In genomic region chr2:231530099-231531085, GRCh38 we compare ENCODE assay signal across 8 cellular contexts. TPM values are rescaled to one million over a fixed set of nuclear protein-coding genes. Genes with fewer than 3 reads are reported as not detected.
DNase-seq lines count a peak whose midpoint lies in the region; ATAC-seq and TF ChIP-seq lines count a peak whose summit lies in the region.

Gene NMUR1 (minus strand): TSS chr2:231530445. CDS start chr2:231530361, 84 bp downstream.

- H3K79me2 ChIP-seq in parathyroid adenoma: no peaks in the 10 kb centered on the region

- no peaks in the 10 kb centered on the region for H3K9me3 ChIP-seq in parathyroid adenoma (ENCODE audit: control insufficient read depth, low read length)
- no peaks in the 10 kb centered on the region for H3K9me3 ChIP-seq in tibial nerve

- no peak within 1 kb of the TSS for H3K9ac ChIP-seq in parathyroid adenoma

- WGBS in tibial nerve, 2 donors: 20 to 29% methylated on average over 28 to 51 of the region's 87 CpGs

- ATAC-seq in foreskin keratinocyte (peak; percentile 68), HG02973 (IDR thresholded peaks at IDR 0.05; ENCODE audit: unreplicated experiment) (no peak)

- H3K4me3 ChIP-seq in parathyroid adenoma (ENCODE audit: low read depth, low read length) (peak within 1 kb of the TSS; percentile 14), tibial nerve (peak within 1 kb of the TSS in 3 of 4 donors; percentile 24 to 54 (median 34))

- H3K4me1 ChIP-seq in foreskin keratinocyte (no peaks in the 10 kb centered on the region), parathyroid adenoma (no peaks in the 10 kb centered on the region), tibial nerve (peaks cover 0 to 11% (median 0%) of the 10 kb centered on the region in 4 donors)

- H3K36me3 ChIP-seq in parathyroid adenoma (ENCODE audit: control insufficient read depth, insufficient read depth, low read length): no peaks in the 10 kb centered on the region
- no peaks in the 10 kb centered on the region for H3K36me3 ChIP-seq in tibial nerve

- peak; percentile 80 for TF ChIP-seq CTCF in foreskin keratinocyte (conservative IDR thresholded peaks at IDR 0.05)
- TF ChIP-seq CTCF in parathyroid adenoma (IDR thresholded peaks at IDR 0.05): peak; percentile 75
- peak; percentile 75 to 93 (median 87) for TF ChIP-seq CTCF in tibial nerve (IDR thresholded peaks at IDR 0.05)

- no peak for TF ChIP-seq POLR2A in tibial nerve (IDR thresholded peaks at IDR 0.05)

- DNase-seq in SKM-1 treated with dmso at 0.1 percent for 144 hours (lab: John Stamatoyannopoulos, UW; ENCODE audit: unreplicated experiment): peak; percentile 41
- no peak for DNase-seq in SKM-1 (lab: John Stamatoyannopoulos, UW; ENCODE audit: unreplicated experiment)
- DNase-seq in NCI-H345 treated with DMSO at 0.1 percent for 48 hours (lab: John Stamatoyannopoulos, UW; ENCODE audit: unreplicated experiment): peak; percentile 3
- peak; percentile 76 to 85 for DNase-seq in activated T-cell treated with anti-CD3 and anti-CD28 coated beads, Interleukin-2, amount 50 U/mL, for 48 hours
- no peak for DNase-seq in foreskin keratinocyte
- DNase-seq in tibial nerve (ENCODE audit: low spot score in 2 of 2): peak; percentile 29 to 38

- H3K27ac ChIP-seq in foreskin keratinocyte (no peak within 1 kb of the TSS), parathyroid adenoma (no peak within 1 kb of the TSS), tibial nerve (no peak within 1 kb of the TSS)

- peaks cover 33% of the 10 kb centered on the region for H3K27me3 ChIP-seq in foreskin keratinocyte
- H3K27me3 ChIP-seq in parathyroid adenoma (ENCODE audit: control insufficient read depth, insufficient read depth, low read length): no peaks in the 10 kb centered on the region
- H3K27me3 ChIP-seq in tibial nerve: peaks cover 0 to 11% of the 10 kb centered on the region in 2 donors

- peak within 1 kb of the TSS; percentile 76 for H2AFZ ChIP-seq in parathyroid adenoma

- TF ChIP-seq EP300 in tibial nerve (IDR thresholded peaks at IDR 0.05): no peak

- peak within 1 kb of the TSS; percentile 55 for H3K4me2 ChIP-seq in parathyroid adenoma (ENCODE audit: low read length)

RNA-seq across cellular contexts. Expression of gene NMUR1, which starts in this region (rescaled TPM):
- total RNA-seq in foreskin keratinocyte: not detected in 2 replicates
- not detected in 2 replicates for polyA plus RNA-seq in foreskin keratinocyte
- total RNA-seq in tibial nerve: 1 to 10 TPM in 1 of 4 donors, under 1 TPM in 2, not detected in 1; 0.21 to 2.5 (median 0.22) TPM

Comparison
In these comparisons a context has a peak if more than half of its experiments do, and no peak if none do; other contexts are left out.
1. DNase-seq: peak in SKM-1 treated with dmso at 0.1 percent for 144 hours (single experiment), NCI-H345 treated with DMSO at 0.1 percent for 48 hours (single experiment), activated T-cell treated with anti-CD3 and anti-CD28 coated beads, Interleukin-2, amount 50 U/mL, for 48 hours (2 of 2) and tibial nerve (2 of 2); none in SKM-1 (single experiment) and foreskin keratinocyte (0 of 2).
2. Peak in ATAC-seq in foreskin keratinocyte; RNA of the gene not detected or under 1 TPM.
3. Peak in every context shown above with its lines, with median percentiles within 50 percentile points of each other: CTCF ChIP-seq.